21 cellular contexts compared by ENCODE assay signal in genomic region chr5:10519729-10520128, GRCh38. TPM values are rescaled to one million over a fixed set of nuclear protein-coding genes. Genes with fewer than 3 reads are reported as not detected.
DNase-seq lines count a peak whose midpoint lies in the region; ATAC-seq and TF ChIP-seq lines count a peak whose summit lies in the region.
"Had no signal": no experiment of that assay in that cellular context is flagged by ENCODE, and none has a peak within 500 bp of the region (broad histone marks: within the 10 kb centered on the region; RNA-seq: fewer than 3 reads in every experiment).

No MANE protein-coding gene starts in this region.

- no peak overlapping the region for H2BK5ac ChIP-seq in neuronal stem cell (ENCODE audit: low read length)

- no peaks in the 10 kb centered on the region for H3K79me1 ChIP-seq in neuronal stem cell (ENCODE audit: low read depth, low read length)

- H3K4me3 ChIP-seq in SU-DHL-6 (ENCODE audit: insufficient read depth, low read length, poor library complexity, severe bottlenecking): no peak overlapping the region
- H3K4me3 ChIP-seq in neuronal stem cell (ENCODE audit: low read length in 2 of 2): no peak overlapping the region
- H3K4me3 ChIP-seq: A549, body of pancreas, upper lobe of left lung had no signal

- no peak overlapping the region for H2AK5ac ChIP-seq in neuronal stem cell (ENCODE audit: low read depth, low read length)

- H4K20me1 ChIP-seq in SU-DHL-6 (ENCODE audit: low read depth, low read length): no peaks in the 10 kb centered on the region

- H2BK12ac ChIP-seq in neuronal stem cell (ENCODE audit: low read length): no peak overlapping the region

- H3K4me2 ChIP-seq in SU-DHL-6 (ENCODE audit: low read depth, low read length, poor library complexity, severe bottlenecking): peak overlapping the region; percentile 3
- H3K4me2 ChIP-seq in neuronal stem cell (ENCODE audit: insufficient read depth, low read length, poor library complexity, severe bottlenecking): no peak overlapping the region
- H3K4me2 ChIP-seq: A549 had no signal

- no peak overlapping the region for H3K23ac ChIP-seq in neuronal stem cell (ENCODE audit: low read depth, low read length, poor library complexity)

- H2BK15ac ChIP-seq in neuronal stem cell (ENCODE audit: low read length): no peak overlapping the region

- no peaks in the 10 kb centered on the region for H3K79me2 ChIP-seq in SU-DHL-6 (ENCODE audit: insufficient read depth, low read length)

- H2AFZ ChIP-seq in SU-DHL-6 (ENCODE audit: low read depth, low read length, severe bottlenecking) (no peak overlapping the region), neuronal stem cell (ENCODE audit: low read length) (no peak overlapping the region)

- H3K9me2 ChIP-seq in SU-DHL-6 (replicated peaks; ENCODE audit: insufficient read depth, low read length): no peaks in the 10 kb centered on the region

- H2BK120ac ChIP-seq in neuronal stem cell (ENCODE audit: low read depth, low read length): no peak overlapping the region

- TF ChIP-seq CTCF in SU-DHL-6 (IDR thresholded peaks at IDR 0.05; ENCODE audit: insufficient read depth, low read length, poor library complexity, severe bottlenecking): no peak

- H3K27ac ChIP-seq in SU-DHL-6 (ENCODE audit: low read depth, low read length) (no peak overlapping the region), neuronal stem cell (replicated peaks; ENCODE audit: low read length) (no peak overlapping the region)
- H3K27ac ChIP-seq: body of pancreas had no signal

- no peak overlapping the region for H3K14ac ChIP-seq in neuronal stem cell (ENCODE audit: low read length)

- no peak overlapping the region for H3K18ac ChIP-seq in neuronal stem cell (ENCODE audit: low read length)

- DNase-seq in DMS79 treated with DMSO at 0.1 percent for 48 hours (lab: John Stamatoyannopoulos, UW): peak; percentile 67
- DNase-seq in neuronal stem cell (ENCODE audit: low spot score): no peak
- DNase-seq in DMS 273 (lab: John Stamatoyannopoulos, UW; ENCODE audit: unreplicated experiment): no peak
- DNase-seq in HuH-7 (ENCODE audit: low spot score): no peak
- DNase-seq: activated gamma-delta T cell treated with Interleukin-2 at 50 U/mL for 16 hours; activated T-cell treated with anti-CD3 and anti-CD28 coated beads, Interleukin-2, amount 50 U/mL, for 1 hour; BE2C; body of pancreas; cerebellar nuclear complex; NCI-H1105 treated with DMSO at 0.1 percent for 48 hours; NCI-H2107; NCI-H510A treated with DMSO at 0.1 percent for 48 hours; small intestine; stimulated activated CD4-positive, alpha-beta T cell treated with anti-CD3 and anti-CD28 coated beads, Interleukin-1b, Interleukin-23, amount 100 ng/mL, for 48 hours; upper lobe of left lung had no signal

- no peaks in the 10 kb centered on the region for H3K36me3 ChIP-seq in SU-DHL-6 (ENCODE audit: low read length)
- no peaks in the 10 kb centered on the region for H3K36me3 ChIP-seq in neuronal stem cell (replicated peaks in 1 of 2; ENCODE audit: control insufficient read depth in 2 of 2, insufficient read depth in 2 of 2, low read length in 2 of 2)
- H3K36me3 ChIP-seq: BE2C, upper lobe of left lung had no signal

- peak overlapping the region; percentile 76 for H4K91ac ChIP-seq in neuronal stem cell (ENCODE audit: low read depth, low read length, poor library complexity)

- H3K9ac ChIP-seq in SU-DHL-6 (ENCODE audit: low read length) (no peak overlapping the region), neuronal stem cell (ENCODE audit: low read depth, low read length, poor library complexity) (no peak overlapping the region)

- H4K8ac ChIP-seq in neuronal stem cell (ENCODE audit: low read depth, low read length): no peak overlapping the region

- WGBS in neuronal stem cell (ENCODE audit: extremely low coverage in 2 of 2, insufficient read length in 2 of 2, insufficient replicate concordance in 1 of 2), 2 donors: no CpG with 5 or more reads among the region's 7 CpGs

- H3K27me3 ChIP-seq in SU-DHL-6 (ENCODE audit: low read length) (no peaks in the 10 kb centered on the region), neuronal stem cell (ENCODE audit: control insufficient read depth in 3 of 3, insufficient read depth in 3 of 3, low read depth in 1 of 3, low read length in 3 of 3) (no peaks in the 10 kb centered on the region)
- H3K27me3 ChIP-seq: BE2C, body of pancreas, upper lobe of left lung had no signal

- no peak overlapping the region for H3K4ac ChIP-seq in neuronal stem cell (ENCODE audit: low read length)

- H3F3A ChIP-seq in SU-DHL-6 (ENCODE audit: insufficient read depth): no peaks in the 10 kb centered on the region

- H3K9me3 ChIP-seq in SU-DHL-6 (ENCODE audit: insufficient read depth, low read length) (0 out of 2 replicates have a peak, but pooled peaks cover 6% of the 10 kb centered on the region), neuronal stem cell (replicated peaks in 1 of 2; ENCODE audit: control insufficient read depth in 2 of 2, insufficient read depth in 1 of 2, low read depth in 1 of 2, low read length in 2 of 2) (peaks cover 6 to 10% of the 10 kb centered on the region in 2 donors)
- H3K9me3 ChIP-seq: BE2C, body of pancreas had no signal

- no peaks in the 10 kb centered on the region for H3K4me1 ChIP-seq in neuronal stem cell (ENCODE audit: control insufficient read depth in 2 of 2, insufficient read depth in 1 of 2, low read depth in 1 of 2, low read length in 2 of 2)
- H3K4me1 ChIP-seq: body of pancreas, upper lobe of left lung had no signal

- peak; percentile 58 for ATAC-seq in HG03439 (IDR thresholded peaks at IDR 0.05; ENCODE audit: unreplicated experiment)
- no peak for ATAC-seq in GM21825 (IDR thresholded peaks at IDR 0.05; ENCODE audit: unreplicated experiment)
- ATAC-seq in HG02938 (IDR thresholded peaks at IDR 0.05; ENCODE audit: unreplicated experiment): no peak
- ATAC-seq: A549, body of pancreas, HCT116 had no signal

RNA-seq across cellular contexts. Expression of gene ANKRD33B, which starts 44.1 kb away (rescaled TPM):
- polyA plus RNA-seq in neuronal stem cell (2013, experiment 1 of 2): 4.1 TPM
- 4.5 TPM for polyA plus RNA-seq in neuronal stem cell (2013, experiment 2 of 2)
